ENCODE assay signal across 1 cellular context in the genomic region with DNA sequence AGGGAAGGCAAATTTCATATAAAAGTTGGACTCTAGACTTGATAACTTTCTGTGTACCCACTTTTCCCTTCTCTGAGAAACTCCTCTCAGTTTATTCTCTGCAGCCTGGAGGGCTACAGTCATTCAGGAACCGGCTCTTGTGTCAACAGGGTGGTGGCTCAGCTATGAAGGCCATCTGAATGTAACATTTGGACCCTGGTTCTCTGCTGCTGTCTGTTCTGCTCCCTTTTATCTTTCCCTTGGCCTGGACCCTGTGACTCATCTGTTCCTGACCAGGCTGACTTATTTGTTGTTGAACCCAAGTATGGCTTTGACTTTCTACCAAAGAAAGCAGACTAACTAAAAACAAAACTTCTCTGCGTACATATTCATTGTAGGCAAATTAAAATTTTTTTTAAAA.
TF ChIP-seq lines count a peak whose summit lies in the region.

No MANE protein-coding gene starts in this region.

TF ChIP-seq in HepG2, 621 proteins besides CTCF, POLR2A, EP300 and RAD21 (continued from another document and continues in another):
- TF ChIP-seq, protein P1, sequence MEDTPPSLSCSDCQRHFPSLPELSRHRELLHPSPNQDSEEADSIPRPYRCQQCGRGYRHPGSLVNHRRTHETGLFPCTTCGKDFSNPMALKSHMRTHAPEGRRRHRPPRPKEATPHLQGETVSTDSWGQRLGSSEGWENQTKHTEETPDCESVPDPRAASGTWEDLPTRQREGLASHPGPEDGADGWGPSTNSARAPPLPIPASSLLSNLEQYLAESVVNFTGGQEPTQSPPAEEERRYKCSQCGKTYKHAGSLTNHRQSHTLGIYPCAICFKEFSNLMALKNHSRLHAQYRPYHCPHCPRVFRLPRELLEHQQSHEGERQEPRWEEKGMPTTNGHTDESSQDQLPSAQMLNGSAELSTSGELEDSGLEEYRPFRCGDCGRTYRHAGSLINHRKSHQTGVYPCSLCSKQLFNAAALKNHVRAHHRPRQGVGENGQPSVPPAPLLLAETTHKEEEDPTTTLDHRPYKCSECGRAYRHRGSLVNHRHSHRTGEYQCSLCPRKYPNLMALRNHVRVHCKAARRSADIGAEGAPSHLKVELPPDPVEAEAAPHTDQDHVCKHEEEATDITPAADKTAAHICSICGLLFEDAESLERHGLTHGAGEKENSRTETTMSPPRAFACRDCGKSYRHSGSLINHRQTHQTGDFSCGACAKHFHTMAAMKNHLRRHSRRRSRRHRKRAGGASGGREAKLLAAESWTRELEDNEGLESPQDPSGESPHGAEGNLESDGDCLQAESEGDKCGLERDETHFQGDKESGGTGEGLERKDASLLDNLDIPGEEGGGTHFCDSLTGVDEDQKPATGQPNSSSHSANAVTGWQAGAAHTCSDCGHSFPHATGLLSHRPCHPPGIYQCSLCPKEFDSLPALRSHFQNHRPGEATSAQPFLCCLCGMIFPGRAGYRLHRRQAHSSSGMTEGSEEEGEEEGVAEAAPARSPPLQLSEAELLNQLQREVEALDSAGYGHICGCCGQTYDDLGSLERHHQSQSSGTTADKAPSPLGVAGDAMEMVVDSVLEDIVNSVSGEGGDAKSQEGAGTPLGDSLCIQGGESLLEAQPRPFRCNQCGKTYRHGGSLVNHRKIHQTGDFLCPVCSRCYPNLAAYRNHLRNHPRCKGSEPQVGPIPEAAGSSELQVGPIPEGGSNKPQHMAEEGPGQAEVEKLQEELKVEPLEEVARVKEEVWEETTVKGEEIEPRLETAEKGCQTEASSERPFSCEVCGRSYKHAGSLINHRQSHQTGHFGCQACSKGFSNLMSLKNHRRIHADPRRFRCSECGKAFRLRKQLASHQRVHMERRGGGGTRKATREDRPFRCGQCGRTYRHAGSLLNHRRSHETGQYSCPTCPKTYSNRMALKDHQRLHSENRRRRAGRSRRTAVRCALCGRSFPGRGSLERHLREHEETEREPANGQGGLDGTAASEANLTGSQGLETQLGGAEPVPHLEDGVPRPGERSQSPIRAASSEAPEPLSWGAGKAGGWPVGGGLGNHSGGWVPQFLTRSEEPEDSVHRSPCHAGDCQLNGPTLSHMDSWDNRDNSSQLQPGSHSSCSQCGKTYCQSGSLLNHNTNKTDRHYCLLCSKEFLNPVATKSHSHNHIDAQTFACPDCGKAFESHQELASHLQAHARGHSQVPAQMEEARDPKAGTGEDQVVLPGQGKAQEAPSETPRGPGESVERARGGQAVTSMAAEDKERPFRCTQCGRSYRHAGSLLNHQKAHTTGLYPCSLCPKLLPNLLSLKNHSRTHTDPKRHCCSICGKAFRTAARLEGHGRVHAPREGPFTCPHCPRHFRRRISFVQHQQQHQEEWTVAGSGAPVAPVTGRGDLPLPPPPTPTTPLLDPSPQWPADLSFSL (CRISPR knock-in tag; IDR thresholded peaks at IDR 0.05): no peak
- TF ChIP-seq, protein P2, sequence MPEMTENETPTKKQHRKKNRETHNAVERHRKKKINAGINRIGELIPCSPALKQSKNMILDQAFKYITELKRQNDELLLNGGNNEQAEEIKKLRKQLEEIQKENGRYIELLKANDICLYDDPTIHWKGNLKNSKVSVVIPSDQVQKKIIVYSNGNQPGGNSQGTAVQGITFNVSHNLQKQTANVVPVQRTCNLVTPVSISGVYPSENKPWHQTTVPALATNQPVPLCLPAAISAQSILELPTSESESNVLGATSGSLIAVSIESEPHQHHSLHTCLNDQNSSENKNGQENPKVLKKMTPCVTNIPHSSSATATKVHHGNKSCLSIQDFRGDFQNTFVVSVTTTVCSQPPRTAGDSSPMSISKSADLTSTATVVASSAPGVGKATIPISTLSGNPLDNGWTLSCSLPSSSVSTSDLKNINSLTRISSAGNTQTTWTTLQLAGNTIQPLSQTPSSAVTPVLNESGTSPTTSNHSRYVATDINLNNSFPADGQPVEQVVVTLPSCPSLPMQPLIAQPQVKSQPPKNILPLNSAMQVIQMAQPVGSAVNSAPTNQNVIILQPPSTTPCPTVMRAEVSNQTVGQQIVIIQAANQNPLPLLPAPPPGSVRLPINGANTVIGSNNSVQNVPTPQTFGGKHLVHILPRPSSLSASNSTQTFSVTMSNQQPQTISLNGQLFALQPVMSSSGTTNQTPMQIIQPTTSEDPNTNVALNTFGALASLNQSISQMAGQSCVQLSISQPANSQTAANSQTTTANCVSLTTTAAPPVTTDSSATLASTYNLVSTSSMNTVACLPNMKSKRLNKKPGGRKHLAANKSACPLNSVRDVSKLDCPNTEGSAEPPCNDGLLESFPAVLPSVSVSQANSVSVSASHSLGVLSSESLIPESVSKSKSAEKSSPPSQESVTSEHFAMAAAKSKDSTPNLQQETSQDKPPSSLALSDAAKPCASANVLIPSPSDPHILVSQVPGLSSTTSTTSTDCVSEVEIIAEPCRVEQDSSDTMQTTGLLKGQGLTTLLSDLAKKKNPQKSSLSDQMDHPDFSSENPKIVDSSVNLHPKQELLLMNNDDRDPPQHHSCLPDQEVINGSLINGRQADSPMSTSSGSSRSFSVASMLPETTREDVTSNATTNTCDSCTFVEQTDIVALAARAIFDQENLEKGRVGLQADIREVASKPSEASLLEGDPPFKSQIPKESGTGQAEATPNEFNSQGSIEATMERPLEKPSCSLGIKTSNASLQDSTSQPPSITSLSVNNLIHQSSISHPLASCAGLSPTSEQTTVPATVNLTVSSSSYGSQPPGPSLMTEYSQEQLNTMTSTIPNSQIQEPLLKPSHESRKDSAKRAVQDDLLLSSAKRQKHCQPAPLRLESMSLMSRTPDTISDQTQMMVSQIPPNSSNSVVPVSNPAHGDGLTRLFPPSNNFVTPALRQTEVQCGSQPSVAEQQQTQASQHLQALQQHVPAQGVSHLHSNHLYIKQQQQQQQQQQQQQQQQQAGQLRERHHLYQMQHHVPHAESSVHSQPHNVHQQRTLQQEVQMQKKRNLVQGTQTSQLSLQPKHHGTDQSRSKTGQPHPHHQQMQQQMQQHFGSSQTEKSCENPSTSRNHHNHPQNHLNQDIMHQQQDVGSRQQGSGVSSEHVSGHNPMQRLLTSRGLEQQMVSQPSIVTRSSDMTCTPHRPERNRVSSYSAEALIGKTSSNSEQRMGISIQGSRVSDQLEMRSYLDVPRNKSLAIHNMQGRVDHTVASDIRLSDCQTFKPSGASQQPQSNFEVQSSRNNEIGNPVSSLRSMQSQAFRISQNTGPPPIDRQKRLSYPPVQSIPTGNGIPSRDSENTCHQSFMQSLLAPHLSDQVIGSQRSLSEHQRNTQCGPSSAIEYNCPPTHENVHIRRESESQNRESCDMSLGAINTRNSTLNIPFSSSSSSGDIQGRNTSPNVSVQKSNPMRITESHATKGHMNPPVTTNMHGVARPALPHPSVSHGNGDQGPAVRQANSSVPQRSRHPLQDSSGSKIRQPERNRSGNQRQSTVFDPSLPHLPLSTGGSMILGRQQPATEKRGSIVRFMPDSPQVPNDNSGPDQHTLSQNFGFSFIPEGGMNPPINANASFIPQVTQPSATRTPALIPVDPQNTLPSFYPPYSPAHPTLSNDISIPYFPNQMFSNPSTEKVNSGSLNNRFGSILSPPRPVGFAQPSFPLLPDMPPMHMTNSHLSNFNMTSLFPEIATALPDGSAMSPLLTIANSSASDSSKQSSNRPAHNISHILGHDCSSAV (CRISPR knock-in tag; IDR thresholded peaks at IDR 0.05; ENCODE audit: borderline replicate concordance): no peak
- TF ChIP-seq ZNF841 (CRISPR knock-in tag; IDR thresholded peaks at IDR 0.05; ENCODE audit: borderline replicate concordance): no peak
- TF ChIP-seq ZNF629 (CRISPR knock-in tag; conservative IDR thresholded peaks at IDR 0.05): 0 out of 2 replicates have a peak, but pooled peaks have one; percentile 45
- no peak for TF ChIP-seq SRSF4 (IDR thresholded peaks at IDR 0.05; ENCODE audit: low read depth, low read length, poor library complexity, severe bottlenecking)
- peak; percentile 75; the same call in 1 of the 2 replicates for TF ChIP-seq RXRB (CRISPR knock-in tag; IDR thresholded peaks at IDR 0.05; ENCODE audit: borderline replicate concordance)
- no peak for TF ChIP-seq ZFP90 (CRISPR knock-in tag; IDR thresholded peaks at IDR 0.05; ENCODE audit: borderline replicate concordance)
- no peak for TF ChIP-seq ZNF777 (CRISPR knock-in tag; IDR thresholded peaks at IDR 0.05)
- TF ChIP-seq MTA1 (CRISPR knock-in tag; IDR thresholded peaks at IDR 0.05; ENCODE audit: borderline replicate concordance): no peak
- TF ChIP-seq, protein P3, sequence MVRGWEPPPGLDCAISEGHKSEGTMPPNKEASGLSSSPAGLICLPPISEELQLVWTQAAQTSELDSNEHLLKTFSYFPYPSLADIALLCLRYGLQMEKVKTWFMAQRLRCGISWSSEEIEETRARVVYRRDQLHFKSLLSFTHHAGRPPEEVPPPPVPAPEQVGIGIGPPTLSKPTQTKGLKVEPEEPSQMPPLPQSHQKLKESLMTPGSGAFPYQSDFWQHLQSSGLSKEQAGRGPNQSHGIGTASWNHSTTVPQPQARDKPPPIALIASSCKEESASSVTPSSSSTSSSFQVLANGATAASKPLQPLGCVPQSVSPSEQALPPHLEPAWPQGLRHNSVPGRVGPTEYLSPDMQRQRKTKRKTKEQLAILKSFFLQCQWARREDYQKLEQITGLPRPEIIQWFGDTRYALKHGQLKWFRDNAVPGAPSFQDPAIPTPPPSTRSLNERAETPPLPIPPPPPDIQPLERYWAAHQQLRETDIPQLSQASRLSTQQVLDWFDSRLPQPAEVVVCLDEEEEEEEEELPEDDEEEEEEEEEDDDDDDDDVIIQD (CRISPR knock-in tag; IDR thresholded peaks at IDR 0.05; ENCODE audit: low read depth): peak; percentile 93; the same call in 1 of the 2 replicates
- TF ChIP-seq ZC3H13 (CRISPR knock-in tag; IDR thresholded peaks at IDR 0.05): no peak
- TF ChIP-seq NKX3-1 (CRISPR knock-in tag; IDR thresholded peaks at IDR 0.05): no peak
- TF ChIP-seq PLRG1 (conservative IDR thresholded peaks at IDR 0.05): no peak
- peak; percentile 64 for TF ChIP-seq GATAD1 (CRISPR knock-in tag; IDR thresholded peaks at IDR 0.05)
- TF ChIP-seq, protein P4, sequence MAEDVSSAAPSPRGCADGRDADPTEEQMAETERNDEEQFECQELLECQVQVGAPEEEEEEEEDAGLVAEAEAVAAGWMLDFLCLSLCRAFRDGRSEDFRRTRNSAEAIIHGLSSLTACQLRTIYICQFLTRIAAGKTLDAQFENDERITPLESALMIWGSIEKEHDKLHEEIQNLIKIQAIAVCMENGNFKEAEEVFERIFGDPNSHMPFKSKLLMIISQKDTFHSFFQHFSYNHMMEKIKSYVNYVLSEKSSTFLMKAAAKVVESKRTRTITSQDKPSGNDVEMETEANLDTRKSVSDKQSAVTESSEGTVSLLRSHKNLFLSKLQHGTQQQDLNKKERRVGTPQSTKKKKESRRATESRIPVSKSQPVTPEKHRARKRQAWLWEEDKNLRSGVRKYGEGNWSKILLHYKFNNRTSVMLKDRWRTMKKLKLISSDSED (CRISPR knock-in tag; IDR thresholded peaks at IDR 0.05): no peak
- no peak for TF ChIP-seq MEIS1 (CRISPR knock-in tag; IDR thresholded peaks at IDR 0.05; ENCODE audit: borderline replicate concordance)
- TF ChIP-seq, protein P5, sequence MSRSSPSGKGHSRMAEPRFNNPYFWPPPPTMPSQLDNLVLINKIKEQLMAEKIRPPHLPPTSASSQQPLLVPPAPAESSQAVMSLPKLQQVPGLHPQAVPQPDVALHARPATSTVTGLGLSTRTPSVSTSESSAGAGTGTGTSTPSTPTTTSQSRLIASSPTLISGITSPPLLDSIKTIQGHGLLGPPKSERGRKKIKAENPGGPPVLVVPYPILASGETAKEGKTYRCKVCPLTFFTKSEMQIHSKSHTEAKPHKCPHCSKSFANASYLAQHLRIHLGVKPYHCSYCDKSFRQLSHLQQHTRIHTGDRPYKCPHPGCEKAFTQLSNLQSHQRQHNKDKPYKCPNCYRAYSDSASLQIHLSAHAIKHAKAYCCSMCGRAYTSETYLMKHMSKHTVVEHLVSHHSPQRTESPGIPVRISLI (CRISPR knock-in tag; IDR thresholded peaks at IDR 0.05; ENCODE audit: borderline replicate concordance): no peak
- no peak for TF ChIP-seq SP1 (IDR thresholded peaks at IDR 0.05)
- no peak for TF ChIP-seq SP1 (CRISPR knock-in tag; IDR thresholded peaks at IDR 0.05)
- TF ChIP-seq ZNF12 (CRISPR knock-in tag; IDR thresholded peaks at IDR 0.05): peak; percentile 100
- TF ChIP-seq, protein P6, sequence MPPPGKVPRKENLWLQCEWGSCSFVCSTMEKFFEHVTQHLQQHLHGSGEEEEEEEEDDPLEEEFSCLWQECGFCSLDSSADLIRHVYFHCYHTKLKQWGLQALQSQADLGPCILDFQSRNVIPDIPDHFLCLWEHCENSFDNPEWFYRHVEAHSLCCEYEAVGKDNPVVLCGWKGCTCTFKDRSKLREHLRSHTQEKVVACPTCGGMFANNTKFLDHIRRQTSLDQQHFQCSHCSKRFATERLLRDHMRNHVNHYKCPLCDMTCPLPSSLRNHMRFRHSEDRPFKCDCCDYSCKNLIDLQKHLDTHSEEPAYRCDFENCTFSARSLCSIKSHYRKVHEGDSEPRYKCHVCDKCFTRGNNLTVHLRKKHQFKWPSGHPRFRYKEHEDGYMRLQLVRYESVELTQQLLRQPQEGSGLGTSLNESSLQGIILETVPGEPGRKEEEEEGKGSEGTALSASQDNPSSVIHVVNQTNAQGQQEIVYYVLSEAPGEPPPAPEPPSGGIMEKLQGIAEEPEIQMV (CRISPR knock-in tag; IDR thresholded peaks at IDR 0.05; ENCODE audit: low read depth): no peak
- no peak for TF ChIP-seq PAWR (CRISPR knock-in tag; IDR thresholded peaks at IDR 0.05; ENCODE audit: borderline replicate concordance)
- TF ChIP-seq ZFP37 (CRISPR knock-in tag; IDR thresholded peaks at IDR 0.05; ENCODE audit: borderline replicate concordance): no peak
- no peak for TF ChIP-seq RAD51 (IDR thresholded peaks at IDR 0.05; ENCODE audit: borderline replicate concordance)
- TF ChIP-seq ZNF773 (CRISPR knock-in tag; IDR thresholded peaks at IDR 0.05; ENCODE audit: borderline replicate concordance): no peak
- no peak for TF ChIP-seq SP140L (CRISPR knock-in tag; IDR thresholded peaks at IDR 0.05; ENCODE audit: borderline replicate concordance)
- TF ChIP-seq, protein P7, sequence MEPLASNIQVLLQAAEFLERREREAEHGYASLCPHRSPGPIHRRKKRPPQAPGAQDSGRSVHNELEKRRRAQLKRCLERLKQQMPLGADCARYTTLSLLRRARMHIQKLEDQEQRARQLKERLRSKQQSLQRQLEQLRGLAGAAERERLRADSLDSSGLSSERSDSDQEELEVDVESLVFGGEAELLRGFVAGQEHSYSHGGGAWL (CRISPR knock-in tag; IDR thresholded peaks at IDR 0.05): no peak
- TF ChIP-seq NCOA1 (CRISPR knock-in tag; IDR thresholded peaks at IDR 0.05): no peak
- no peak for TF ChIP-seq SP5 (CRISPR knock-in tag; IDR thresholded peaks at IDR 0.05; ENCODE audit: borderline replicate concordance, low read depth)
- TF ChIP-seq ZNF33B (CRISPR knock-in tag; IDR thresholded peaks at IDR 0.05): no peak
- no peak for TF ChIP-seq ZSCAN20 (CRISPR knock-in tag; IDR thresholded peaks at IDR 0.05; ENCODE audit: borderline replicate concordance)
- TF ChIP-seq SP2 (CRISPR knock-in tag; IDR thresholded peaks at IDR 0.05): no peak
- no peak for TF ChIP-seq SCMH1 (CRISPR knock-in tag; IDR thresholded peaks at IDR 0.05; ENCODE audit: borderline replicate concordance)
- no peak for TF ChIP-seq POLR2AphosphoS5 (IDR thresholded peaks at IDR 0.05; ENCODE audit: low read depth, low read length)
- no peak for TF ChIP-seq GTF3A (CRISPR knock-in tag; conservative IDR thresholded peaks at IDR 0.05)
- TF ChIP-seq, protein P8, sequence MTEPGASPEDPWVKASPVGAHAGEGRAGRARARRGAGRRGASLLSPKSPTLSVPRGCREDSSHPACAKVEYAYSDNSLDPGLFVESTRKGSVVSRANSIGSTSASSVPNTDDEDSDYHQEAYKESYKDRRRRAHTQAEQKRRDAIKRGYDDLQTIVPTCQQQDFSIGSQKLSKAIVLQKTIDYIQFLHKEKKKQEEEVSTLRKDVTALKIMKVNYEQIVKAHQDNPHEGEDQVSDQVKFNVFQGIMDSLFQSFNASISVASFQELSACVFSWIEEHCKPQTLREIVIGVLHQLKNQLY (CRISPR knock-in tag; IDR thresholded peaks at IDR 0.05): peak; percentile 55; the same call in 1 of the 2 replicates
